ENCODE assay signal across 8 cellular contexts in genomic region chr13:99425485-99426341, GRCh38.
A peak's percentile ranks its signal among the peaks of the same experiment; 100 is the strongest.
DNase-seq lines count a peak whose midpoint lies in the region; ATAC-seq and TF ChIP-seq lines count a peak whose summit lies in the region.

No MANE protein-coding gene starts in this region.

- H3K27ac ChIP-seq in CD8-positive, alpha-beta memory T cell (ENCODE audit: low read depth, low read length), result no peak overlapping the region
- H3K27ac ChIP-seq in naive thymus-derived CD4-positive, alpha-beta T cell (ENCODE audit: low read depth, low read length), result peak overlapping the region; percentile 83
- H3K27ac ChIP-seq in psoas muscle, result no peak overlapping the region
- no peak overlapping the region for H3K27ac ChIP-seq in sigmoid colon

- peak overlapping the region; percentile 48 for H3K4me3 ChIP-seq in CD8-positive, alpha-beta memory T cell (ENCODE audit: low read length)
- peak overlapping the region; percentile 52 for H3K4me3 ChIP-seq in naive thymus-derived CD4-positive, alpha-beta T cell (ENCODE audit: low read length)
- no peak overlapping the region for H3K4me3 ChIP-seq in psoas muscle
- H3K4me3 ChIP-seq in sigmoid colon, result no peak overlapping the region

- H3K27me3 Mint-ChIP-seq in CD8-positive, alpha-beta memory T cell, result no peaks in the 10 kb centered on the region
- peaks cover 0 to 4% (median 0%) of the 10 kb centered on the region in 5 donors for H3K27me3 Mint-ChIP-seq in naive thymus-derived CD4-positive, alpha-beta T cell

- 59 to 68% (median 65%) methylated on average over 18 of the region's 18 CpGs for WGBS in psoas muscle, 3 donors
- WGBS in sigmoid colon, 2 donors, result 53 to 83% methylated on average over 18 of the region's 18 CpGs

- H3K4me1 ChIP-seq in CD8-positive, alpha-beta memory T cell (ENCODE audit: insufficient read depth, low read length), result peaks cover 68% of the 10 kb centered on the region
- H3K4me1 ChIP-seq in naive thymus-derived CD4-positive, alpha-beta T cell (ENCODE audit: control insufficient read depth in 2 of 2, insufficient read depth in 2 of 2, low read length in 2 of 2), result peaks cover 25 to 59% of the 10 kb centered on the region in 2 donors
- H3K4me1 ChIP-seq in psoas muscle, result no peaks in the 10 kb centered on the region
- H3K4me1 ChIP-seq in sigmoid colon, result no peaks in the 10 kb centered on the region

- DNase-seq in CD8-positive, alpha-beta memory T cell, result peak in 4 of 5 donors; percentile 29 to 64 (median 48)
- peak; percentile 60 to 66 for DNase-seq in activated CD4-positive, alpha-beta T cell treated with anti-CD3 and anti-CD28 coated beads, Interleukin-2, amount 50 U/mL, for 48 hours
- DNase-seq in naive thymus-derived CD4-positive, alpha-beta T cell, result peak in 8 of 9 donors; percentile 41 to 71 (median 62)
- DNase-seq in psoas muscle (no peak), cerebellar cortex (ENCODE audit: low spot score) (no peak), sigmoid colon (no peak)

- no peaks in the 10 kb centered on the region for H3K36me3 Mint-ChIP-seq in CD8-positive, alpha-beta memory T cell
- peaks cover 0 to 11% (median 0%) of the 10 kb centered on the region in 5 donors for H3K36me3 Mint-ChIP-seq in naive thymus-derived CD4-positive, alpha-beta T cell

- H3K4me1 Mint-ChIP-seq in CD8-positive, alpha-beta memory T cell, result peaks cover 37 to 62% (median 51%) of the 10 kb centered on the region in 3 donors
- peaks cover 39 to 74% (median 64%) of the 10 kb centered on the region in 7 donors for H3K4me1 Mint-ChIP-seq in naive thymus-derived CD4-positive, alpha-beta T cell

- ATAC-seq in GM19467 (IDR thresholded peaks at IDR 0.05; ENCODE audit: unreplicated experiment) (peak; percentile 60), HG03439 (IDR thresholded peaks at IDR 0.05; ENCODE audit: unreplicated experiment) (peak; percentile 65), psoas muscle (no peak)
- peak; percentile 68 for ATAC-seq in naive thymus-derived CD4-positive, alpha-beta T cell

- POLR2A ChIA-PET in CD8-positive, alpha-beta memory T cell (lab: Charles Lee), result interaction anchor here (0.5 to 1.3 kb wide), 3 partner anchors 9 to 238 kb away, joined by 4 to 7 read pairs (median 5); no protein-coding TSS in a partner anchor
- POLR2A ChIA-PET in naive thymus-derived CD4-positive, alpha-beta T cell (lab: Charles Lee), result interaction anchor here (0.7 to 3.9 kb wide), 17 partner anchors 9 to 156 kb away, joined by 3 to 39 read pairs (median 4); partner anchors contain the start of gene GPR183

- H3K27ac Mint-ChIP-seq in CD8-positive, alpha-beta memory T cell, result peak overlapping the region; percentile 81 to 97 (median 92)
- peak overlapping the region in 8 of 9 donors; percentile 91 to 99 (median 96) for H3K27ac Mint-ChIP-seq in naive thymus-derived CD4-positive, alpha-beta T cell

- no peak for TF ChIP-seq POLR2A in sigmoid colon (IDR thresholded peaks at IDR 0.05)

- intact Hi-C loops in naive thymus-derived CD4-positive, alpha-beta T cell (cut with micrococcal nuclease), result loop anchor here (1.0 to 2.0 kb wide), 4 partner anchors 8 to 69 kb away; no protein-coding TSS in a partner anchor
- intact Hi-C loops in psoas muscle (cut with DNase I) (no loop called here), sigmoid colon (cut with DNase I) (no loop called here)

- CTCF ChIA-PET in CD8-positive, alpha-beta memory T cell (lab: Charles Lee), result interaction anchor here (0.7 to 10.2 kb wide), 10 partner anchors 9 to 249 kb away, joined by 3 to 108 read pairs (median 3); no protein-coding TSS in a partner anchor
- CTCF ChIA-PET in naive thymus-derived CD4-positive, alpha-beta T cell (lab: Charles Lee), result interaction anchor here (0.9 to 3.0 kb wide), 8 partner anchors 9 to 160 kb away, joined by 3 to 30 read pairs (median 5); no protein-coding TSS in a partner anchor

- peak overlapping the region; percentile 38 to 84 (median 69) for H3K4me3 Mint-ChIP-seq in CD8-positive, alpha-beta memory T cell
- H3K4me3 Mint-ChIP-seq in naive thymus-derived CD4-positive, alpha-beta T cell, result peak overlapping the region; percentile 69 to 85 (median 77)

- TF ChIP-seq CTCF in psoas muscle (IDR thresholded peaks at IDR 0.05), result no peak
- no peak for TF ChIP-seq CTCF in sigmoid colon (IDR thresholded peaks at IDR 0.05)

- no peaks in the 10 kb centered on the region for H3K36me3 ChIP-seq in CD8-positive, alpha-beta memory T cell (ENCODE audit: insufficient read depth, low read length)
- no peaks in the 10 kb centered on the region for H3K36me3 ChIP-seq in naive thymus-derived CD4-positive, alpha-beta T cell (ENCODE audit: control insufficient read depth in 2 of 3, insufficient read depth in 3 of 3, low read length in 3 of 3)
- H3K36me3 ChIP-seq in psoas muscle (ENCODE audit: insufficient read depth in 1 of 2, low read depth in 1 of 2) (no peaks in the 10 kb centered on the region), sigmoid colon (no peaks in the 10 kb centered on the region)

- H3K9me3 Mint-ChIP-seq in CD8-positive, alpha-beta memory T cell, result no peaks in the 10 kb centered on the region
- peaks cover 0 to 1% (median 0%) of the 10 kb centered on the region in 11 donors for H3K9me3 Mint-ChIP-seq in naive thymus-derived CD4-positive, alpha-beta T cell

- TF ChIP-seq EP300 in sigmoid colon (IDR thresholded peaks at IDR 0.05), result no peak

- no peaks in the 10 kb centered on the region for H3K27me3 ChIP-seq in CD8-positive, alpha-beta memory T cell (ENCODE audit: insufficient read depth, low read length, poor library complexity, severe bottlenecking)
- no peaks in the 10 kb centered on the region for H3K27me3 ChIP-seq in naive thymus-derived CD4-positive, alpha-beta T cell (ENCODE audit: control insufficient read depth in 2 of 2, insufficient read depth in 2 of 2, low read length in 2 of 2)
- peaks cover 0 to 9% (median 7%) of the 10 kb centered on the region in 3 donors for H3K27me3 ChIP-seq in psoas muscle (ENCODE audit: insufficient read depth in 3 of 3, low read length in 2 of 3)
- H3K27me3 ChIP-seq in sigmoid colon, result no peaks in the 10 kb centered on the region

- no peaks in the 10 kb centered on the region for H3K9me3 ChIP-seq in CD8-positive, alpha-beta memory T cell (ENCODE audit: low read length)
- no peaks in the 10 kb centered on the region for H3K9me3 ChIP-seq in naive thymus-derived CD4-positive, alpha-beta T cell (ENCODE audit: control insufficient read depth in 2 of 3, low read length in 3 of 3)
- H3K9me3 ChIP-seq in psoas muscle (no peaks in the 10 kb centered on the region), sigmoid colon (no peaks in the 10 kb centered on the region)

Comparison
In these comparisons a context has a peak if more than half of its experiments do, and no peak if none do; other contexts are left out.
1. DNase-seq: peak in CD8-positive, alpha-beta memory T cell (4 of 5), activated CD4-positive, alpha-beta T cell treated with anti-CD3 and anti-CD28 coated beads, Interleukin-2, amount 50 U/mL, for 48 hours (2 of 2) and naive thymus-derived CD4-positive, alpha-beta T cell (8 of 9); none in psoas muscle (0 of 2), cerebellar cortex (single experiment) and sigmoid colon (single experiment).
2. H3K4me3 ChIP-seq: peak in CD8-positive, alpha-beta memory T cell (single experiment) and naive thymus-derived CD4-positive, alpha-beta T cell (single experiment); none in psoas muscle (single experiment) and sigmoid colon (0 of 4).
3. ATAC-seq: peak in GM19467 (single experiment), HG03439 (single experiment) and naive thymus-derived CD4-positive, alpha-beta T cell (single experiment); none in psoas muscle (0 of 4).
4. intact Hi-C loops: an anchor here in naive thymus-derived CD4-positive, alpha-beta T cell (1.0 to 2.0 kb wide); none called in psoas muscle and sigmoid colon.